26 cellular contexts compared by ENCODE assay signal in genomic region chr3:84066920-84067319, GRCh38.
DNase-seq lines count a peak whose midpoint lies in the region; ATAC-seq, FAIRE-seq and TF ChIP-seq lines count a peak whose summit lies in the region.
"Had no signal": no experiment of that assay in that cellular context is flagged by ENCODE, and none has a peak within 500 bp of the region (broad histone marks: within the 10 kb centered on the region; RNA-seq: fewer than 3 reads in every experiment).

No MANE protein-coding gene starts in this region.

- RAD21 ChIA-PET in GM12878 (lab: Charles Lee; ENCODE audit: unreplicated experiment): no interaction called here

- no peak for TF ChIP-seq RAD21 in GM12878 (IDR thresholded peaks at IDR 0.05; ENCODE audit: insufficient read depth, low read depth, low read length)

- H2AFZ ChIP-seq in GM12878 (ENCODE audit: control insufficient read depth, low read depth, low read length): no peak overlapping the region

- TF ChIP-seq CTCF in GM12878 (IDR thresholded peaks at IDR 0.05 in 2 of 3, conservative IDR thresholded peaks at IDR 0.05 in 1 of 3; ENCODE audit: control insufficient read depth in 2 of 3, extremely low read depth in 1 of 3, insufficient read depth in 1 of 3, low read depth in 3 of 3, low read length in 3 of 3): no peak

- H3K27me3 ChIP-seq in HUES64 (ENCODE audit: insufficient read depth, low read length) (no peaks in the 10 kb centered on the region), GM12878 (replicated peaks in 1 of 2; ENCODE audit: control insufficient read depth in 2 of 2, insufficient read depth in 2 of 2, low read length in 1 of 2) (no peaks in the 10 kb centered on the region), iPS DF 6.9 (ENCODE audit: control insufficient read depth, insufficient read depth, low read length) (no peaks in the 10 kb centered on the region)

- no peak overlapping the region for H3K4me2 ChIP-seq in GM12878 (ENCODE audit: control insufficient read depth, insufficient read depth)

- TF ChIP-seq POLR2A in GM12878 (IDR thresholded peaks at IDR 0.05; ENCODE audit: low read depth, low read length): no peak

- 84% methylated on average over 1 of the region's 1 CpG for WGBS in HUES64
- 0% methylated on average over 1 of the region's 1 CpG for WGBS in GM12878 (ENCODE audit: insufficient coverage, insufficient replicate concordance, low lambda C conversion rate, missing lambda C conversion rate)
- WGBS in iPS DF 6.9 (ENCODE audit: insufficient coverage, insufficient read length): no CpG with 5 or more reads among the region's 1 CpG

- SMC1A ChIA-PET in GM12878 (lab: Charles Lee; ENCODE audit: uncharacterized antibody, unreplicated experiment): no interaction called here

- no peak overlapping the region for H3K9ac ChIP-seq in HUES64 (ENCODE audit: low read depth, low read length)
- no peak overlapping the region for H3K9ac ChIP-seq in GM12878 (ENCODE audit: control insufficient read depth, insufficient read depth, low read length)

- peak; percentile 53 for DNase-seq in ELF-1 (ENCODE audit: low read depth, low spot score)
- no peak for DNase-seq in GM12878 (ENCODE audit: low read depth, low spot score)
- DNase-seq in iPS DF 6.9 (ENCODE audit: low read depth, low spot score): peak; percentile 27
- DNase-seq in NCI-H524 treated with DMSO at 0.1 percent for 48 hours (lab: John Stamatoyannopoulos, UW): no peak
- DNase-seq in superior temporal gyrus (ENCODE audit: extremely low spot score): no peak
- no peak for DNase-seq in middle frontal gyrus (ENCODE audit: extremely low spot score, low spot score)
- no peak for DNase-seq in DMS53 (lab: John Stamatoyannopoulos, UW)
- DNase-seq: C1 segment of cervical spinal cord; Caco-2; CD4-positive, alpha-beta memory T cell; DMS79; GOT3; NCI-H1092 treated with DMSO at 0.1 percent for 48 hours; NCI-H1436; NCI-H187; NCI-H2081 treated with DMSO at 0.1 percent for 48 hours; NCI-H2171; NCI-H524; NCI-H774; SHP77; T-cell had no signal

- H3K4me3 ChIP-seq in HUES64 (ENCODE audit: low read length): no peak overlapping the region
- no peak overlapping the region for H3K4me3 ChIP-seq in GM12878
- H3K4me3 ChIP-seq in iPS DF 6.9 (ENCODE audit: low read length): no peak overlapping the region

- no peak for TF ChIP-seq EP300 in GM12878 (IDR thresholded peaks at IDR 0.05; ENCODE audit: borderline replicate concordance in 1 of 2, control insufficient read depth in 1 of 2, low read depth in 2 of 2, low read length in 2 of 2)

- intact Hi-C loops in GM12878 (cut with micrococcal nuclease; ENCODE audit: unreplicated experiment): no loop called here

- H4K20me1 ChIP-seq in GM12878 (ENCODE audit: control insufficient read depth, insufficient read depth): no peaks in the 10 kb centered on the region

- ATAC-seq in GM12878: peak; percentile 64
- ATAC-seq: HCT116, Panc1, T-cell had no signal

- POLR2A ChIA-PET in GM12878 (lab: Charles Lee): no interaction called here

- CTCF ChIA-PET in GM12878 (lab: Yijun Ruan, JAX): no interaction called here

- in situ Hi-C loops in GM12878 (cut with MboI): no loop called here

- H3K27ac ChIP-seq in HUES64 (ENCODE audit: low read depth, low read length) (peak overlapping the region; percentile 58; the same call in 1 of the 2 replicates), GM12878 (ENCODE audit: control insufficient read depth, insufficient read depth) (no peak overlapping the region), iPS DF 6.9 (ENCODE audit: low read length) (no peak overlapping the region)
- H3K27ac ChIP-seq: RWPE1 had no signal

- no peaks in the 10 kb centered on the region for H3K36me3 ChIP-seq in HUES64 (ENCODE audit: insufficient read depth, low read length)
- H3K36me3 ChIP-seq in GM12878 (ENCODE audit: control insufficient read depth in 2 of 2, insufficient read depth in 2 of 2, low read length in 1 of 2): no peaks in the 10 kb centered on the region
- H3K36me3 ChIP-seq in iPS DF 6.9 (ENCODE audit: control insufficient read depth, insufficient read depth, low read length): no peaks in the 10 kb centered on the region

- peaks cover 10% of the 10 kb centered on the region for H3K4me1 ChIP-seq in HUES64 (ENCODE audit: insufficient read depth, low read length)
- H3K4me1 ChIP-seq in GM12878 (ENCODE audit: control insufficient read depth, insufficient read depth, low read length): no peaks in the 10 kb centered on the region
- no peaks in the 10 kb centered on the region for H3K4me1 ChIP-seq in iPS DF 6.9 (ENCODE audit: control insufficient read depth, insufficient read depth, low read length)
- H3K4me1 ChIP-seq: Caco-2 had no signal

- H3K9me3 ChIP-seq in HUES64 (ENCODE audit: insufficient read depth, low read depth, low read length) (peaks cover 3% of the 10 kb centered on the region), GM12878 (replicated peaks; ENCODE audit: control insufficient read depth, insufficient read depth, low read length) (no peaks in the 10 kb centered on the region), iPS DF 6.9 (ENCODE audit: control insufficient read depth, insufficient read depth, low read length) (no peaks in the 10 kb centered on the region)
- H3K9me3 ChIP-seq: Caco-2 had no signal

- H3K79me2 ChIP-seq in GM12878 (ENCODE audit: control insufficient read depth, insufficient read depth, low read length): no peaks in the 10 kb centered on the region

- BruUV-seq in GM12878 (replicated peaks; lab: Mats Ljungman, UMichigan): no TSS peak

- FAIRE-seq in GM12878 (lab: Jason Lieb, UNC): no peak
- FAIRE-seq: GM18507 had no signal

TF ChIP-seq in GM12878, 131 proteins besides CTCF, POLR2A, EP300 and RAD21:
- TF ChIP-seq TCF7 (IDR thresholded peaks at IDR 0.05; ENCODE audit: borderline replicate concordance) (no peak), MTA2 (IDR thresholded peaks at IDR 0.05; ENCODE audit: low read depth) (no peak), GATAD2B (conservative IDR thresholded peaks at IDR 0.05; ENCODE audit: low read depth) (no peak), BMI1 (IDR thresholded peaks at IDR 0.05; ENCODE audit: borderline replicate concordance) (no peak), CBX3 (IDR thresholded peaks at IDR 0.05; ENCODE audit: borderline replicate concordance, low read depth) (no peak), ZBED1 (IDR thresholded peaks at IDR 0.05; ENCODE audit: borderline replicate concordance) (no peak), IRF4 (IDR thresholded peaks at IDR 0.05; ENCODE audit: low read depth, low read length) (no peak), SREBF2 (IDR thresholded peaks at IDR 0.05; ENCODE audit: low read length) (no peak), TCF12 (IDR thresholded peaks at IDR 0.05; ENCODE audit: low read depth, low read length) (no peak)
- TF ChIP-seq, protein P1, sequence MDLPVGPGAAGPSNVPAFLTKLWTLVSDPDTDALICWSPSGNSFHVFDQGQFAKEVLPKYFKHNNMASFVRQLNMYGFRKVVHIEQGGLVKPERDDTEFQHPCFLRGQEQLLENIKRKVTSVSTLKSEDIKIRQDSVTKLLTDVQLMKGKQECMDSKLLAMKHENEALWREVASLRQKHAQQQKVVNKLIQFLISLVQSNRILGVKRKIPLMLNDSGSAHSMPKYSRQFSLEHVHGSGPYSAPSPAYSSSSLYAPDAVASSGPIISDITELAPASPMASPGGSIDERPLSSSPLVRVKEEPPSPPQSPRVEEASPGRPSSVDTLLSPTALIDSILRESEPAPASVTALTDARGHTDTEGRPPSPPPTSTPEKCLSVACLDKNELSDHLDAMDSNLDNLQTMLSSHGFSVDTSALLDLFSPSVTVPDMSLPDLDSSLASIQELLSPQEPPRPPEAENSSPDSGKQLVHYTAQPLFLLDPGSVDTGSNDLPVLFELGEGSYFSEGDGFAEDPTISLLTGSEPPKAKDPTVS (IDR thresholded peaks at IDR 0.05; ENCODE audit: low read depth, low read length): no peak
- TF ChIP-seq, protein P2, sequence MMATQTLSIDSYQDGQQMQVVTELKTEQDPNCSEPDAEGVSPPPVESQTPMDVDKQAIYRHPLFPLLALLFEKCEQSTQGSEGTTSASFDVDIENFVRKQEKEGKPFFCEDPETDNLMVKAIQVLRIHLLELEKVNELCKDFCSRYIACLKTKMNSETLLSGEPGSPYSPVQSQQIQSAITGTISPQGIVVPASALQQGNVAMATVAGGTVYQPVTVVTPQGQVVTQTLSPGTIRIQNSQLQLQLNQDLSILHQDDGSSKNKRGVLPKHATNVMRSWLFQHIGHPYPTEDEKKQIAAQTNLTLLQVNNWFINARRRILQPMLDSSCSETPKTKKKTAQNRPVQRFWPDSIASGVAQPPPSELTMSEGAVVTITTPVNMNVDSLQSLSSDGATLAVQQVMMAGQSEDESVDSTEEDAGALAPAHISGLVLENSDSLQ (IDR thresholded peaks at IDR 0.05): no peak
TF ChIP-seq in GM12878: peak in this region for 0.

Comparison
In these comparisons a context has a peak if more than half of its experiments do, and no peak if none do; other contexts are left out.
1. DNase-seq: peak in ELF-1 (single experiment) and iPS DF 6.9 (single experiment); none in GM12878 (single experiment), NCI-H524 treated with DMSO at 0.1 percent for 48 hours (single experiment), superior temporal gyrus (single experiment), middle frontal gyrus (single experiment) and DMS53 (single experiment).